ENCODE assay signal across 8 cellular contexts in genomic region chr11:102268985-102269470, GRCh38. TPM values are rescaled to one million over a fixed set of nuclear protein-coding genes. Genes with fewer than 3 reads are reported as not detected.
DNase-seq lines count a peak whose midpoint lies in the region; ATAC-seq, FAIRE-seq and TF ChIP-seq lines count a peak whose summit lies in the region.

No MANE protein-coding gene starts in this region.

- H3K9me3 ChIP-seq in body of pancreas (no peaks in the 10 kb centered on the region), vagina (no peaks in the 10 kb centered on the region)

- peaks cover 10% of the 10 kb centered on the region for H3K4me1 Mint-ChIP-seq in memory B cell

- H3K27ac Mint-ChIP-seq in memory B cell: peak overlapping the region; percentile 32

- H3K36me3 Mint-ChIP-seq in memory B cell: no peaks in the 10 kb centered on the region

- H3K9me3 Mint-ChIP-seq in memory B cell: no peaks in the 10 kb centered on the region

- 6 to 8% methylated on average over 6 of the region's 6 CpGs for WGBS in body of pancreas, 2 donors

- intact Hi-C loops in Right ventricle myocardium inferior (cut with DNase I): loop anchor here (5.0 kb wide), 1 partner anchor 157 kb away; the partner anchor contains the start of gene YAP1
- intact Hi-C loops in left ventricle myocardium superior (cut with micrococcal nuclease): no loop called here
- intact Hi-C loops in body of pancreas (cut with DNase I): no loop called here
- intact Hi-C loops in vagina (cut with DNase I): no loop called here

- no peaks in the 10 kb centered on the region for H3K36me3 ChIP-seq in body of pancreas (replicated peaks in 1 of 2; ENCODE audit: insufficient read depth in 1 of 2, low read depth in 2 of 2)
- no peaks in the 10 kb centered on the region for H3K36me3 ChIP-seq in vagina

- TF ChIP-seq POLR2A in body of pancreas (IDR thresholded peaks at IDR 0.05) (no peak), vagina (IDR thresholded peaks at IDR 0.05) (no peak), H54 (IDR thresholded peaks at IDR 0.05; ENCODE audit: low read depth, low read length) (no peak)

- H3K27ac ChIP-seq in body of pancreas (peak overlapping the region in 3 of 4 donors; percentile 52 to 84 (median 79)), vagina (peak overlapping the region; percentile 85)

- ATAC-seq in Right ventricle myocardium inferior (peak; percentile 9), left ventricle myocardium superior (no peak), body of pancreas (no peak), memory B cell (ENCODE audit: low read depth) (no peak), GM18520 (IDR thresholded peaks at IDR 0.05; ENCODE audit: unreplicated experiment) (no peak)

- H3K4me3 ChIP-seq in body of pancreas (no peak overlapping the region), vagina (peak overlapping the region; percentile 39 to 56)

- H3K4me1 ChIP-seq in body of pancreas: peaks cover 20% of the 10 kb centered on the region
- H3K4me1 ChIP-seq in vagina: peaks cover 23% of the 10 kb centered on the region

- peak overlapping the region; percentile 73 for H3K4me3 Mint-ChIP-seq in memory B cell

- no peak for FAIRE-seq in H54 (lab: Jason Lieb, UNC)

- H3K27me3 ChIP-seq in body of pancreas (no peaks in the 10 kb centered on the region), vagina (no peaks in the 10 kb centered on the region)

- no peak for TF ChIP-seq CTCF in body of pancreas (IDR thresholded peaks at IDR 0.05)
- peak in 1 of 3 experiments; percentile 3 for TF ChIP-seq CTCF in vagina (IDR thresholded peaks at IDR 0.05)

- DNase-seq in Right ventricle myocardium inferior (ENCODE audit: missing footprints): no peak
- no peak for DNase-seq in left ventricle myocardium superior
- DNase-seq in body of pancreas: no peak
- no peak for DNase-seq in memory B cell (ENCODE audit: low spot score in 2 of 2)
- no peak for DNase-seq in vagina (ENCODE audit: extremely low spot score in 2 of 2)
- DNase-seq in stimulated activated CD4-positive, alpha-beta T cell treated with anti-CD3 and anti-CD28 coated beads, Interleukin-4, amount 100 ng/mL, for 1 hour: no peak
- DNase-seq in H54 (ENCODE audit: insufficient read length, low spot score): no peak

- H3K27me3 Mint-ChIP-seq in memory B cell: peaks cover 13% of the 10 kb centered on the region

RNA-seq across cellular contexts. Expression of gene BIRC3, which starts 48.3 kb away (rescaled TPM):
- total RNA-seq in Right ventricle myocardium inferior (10.6 TPM), left ventricle myocardium superior (8.2 TPM), body of pancreas (10 to 100 TPM in 1 of 2 donors, 1 to 10 TPM in 1; 5.3 to 13.2 TPM), vagina (7.1 TPM)

Comparison
In these comparisons a context has a peak if more than half of its experiments do, and no peak if none do; other contexts are left out.
1. H3K4me3 ChIP-seq: peak in vagina (2 of 2); none in body of pancreas (0 of 2).